ENCODE assay signal across 8 cellular contexts in the genomic region with DNA sequence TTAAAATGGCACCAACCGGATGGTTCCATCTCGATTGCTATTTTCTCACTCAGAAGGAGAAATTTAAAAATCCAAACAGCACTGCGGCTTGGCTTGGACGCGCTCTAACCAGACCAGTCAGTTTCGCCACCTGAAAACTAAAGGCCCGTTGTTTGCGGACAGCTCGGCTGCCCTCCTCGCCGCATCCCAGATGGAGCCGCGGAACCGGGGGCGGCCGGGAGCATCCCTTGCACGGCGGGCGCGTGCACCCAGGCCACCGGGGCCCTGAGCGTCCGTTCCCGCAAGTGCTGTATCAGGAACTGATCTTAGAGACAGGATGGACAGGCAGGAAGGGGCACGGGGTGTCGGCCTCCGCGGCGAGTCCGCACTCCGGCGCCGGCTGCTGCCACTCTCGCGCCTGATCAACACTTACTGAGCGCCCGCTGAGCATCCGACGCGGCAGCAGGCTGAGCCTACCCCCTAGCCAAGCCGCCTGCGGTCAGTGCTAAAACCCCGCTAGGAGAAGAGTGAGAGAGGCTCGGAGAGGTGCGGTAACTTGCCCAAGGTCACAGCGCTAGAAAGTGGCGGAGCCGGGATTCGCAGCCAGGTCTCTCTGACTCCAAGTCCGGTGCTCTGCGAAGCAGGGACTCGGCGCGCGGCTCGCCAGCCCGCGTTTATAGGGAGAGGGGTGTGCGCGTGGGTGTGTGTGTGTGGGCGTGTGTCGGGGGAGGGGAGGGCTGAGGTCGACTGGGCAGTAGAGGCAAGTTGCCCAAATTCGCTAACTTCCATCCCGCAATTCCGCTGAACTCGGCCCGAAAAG. TPM values are rescaled to one million over a fixed set of nuclear protein-coding genes. Genes with fewer than 3 reads are reported as not detected.
DNase-seq lines count a peak whose midpoint lies in the region; ATAC-seq and TF ChIP-seq lines count a peak whose summit lies in the region.

A gene with protein sequence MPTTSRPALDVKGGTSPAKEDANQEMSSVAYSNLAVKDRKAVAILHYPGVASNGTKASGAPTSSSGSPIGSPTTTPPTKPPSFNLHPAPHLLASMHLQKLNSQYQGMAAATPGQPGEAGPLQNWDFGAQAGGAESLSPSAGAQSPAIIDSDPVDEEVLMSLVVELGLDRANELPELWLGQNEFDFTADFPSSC (minus strand): TSS at position 629 of the 799 bp plus-strand sequence. CDS start 3,045 bp downstream, outside the sequence.

- peak within 1 kb of the TSS; percentile 51 for H3K4me3 ChIP-seq in WI38 (ENCODE audit: low read depth, low read length)
- H3K4me3 ChIP-seq in fibroblast of lung (replicated peaks in 1 of 4; ENCODE audit: control extremely low read depth in 1 of 4, insufficient read depth in 1 of 4, low read depth in 3 of 4, low read length in 4 of 4) = peak within 1 kb of the TSS; percentile 20 to 59 (median 46)
- peak within 1 kb of the TSS; percentile 69 for H3K4me3 ChIP-seq in rectal smooth muscle tissue (ENCODE audit: low read length)

- no peak within 1 kb of the TSS for H3K27ac ChIP-seq in fibroblast of lung (ENCODE audit: insufficient read depth, low read length)
- H3K27ac ChIP-seq in rectal smooth muscle tissue (ENCODE audit: low read depth, low read length) = no peak within 1 kb of the TSS
- no peak within 1 kb of the TSS for H3K27ac ChIP-seq in foreskin keratinocyte

- H3K36me3 ChIP-seq in fibroblast of lung (ENCODE audit: control insufficient read depth, insufficient read depth, low read length) = no peaks in the 10 kb centered on the region
- H3K36me3 ChIP-seq in rectal smooth muscle tissue (ENCODE audit: control insufficient read depth, insufficient read depth, low read length) = no peaks in the 10 kb centered on the region

- H3K9ac ChIP-seq in fibroblast of lung (ENCODE audit: insufficient read depth, low read length) (no peak within 1 kb of the TSS), rectal smooth muscle tissue (ENCODE audit: low read length) (no peak within 1 kb of the TSS)

- peak; percentile 62 for DNase-seq in activated CD8-positive, alpha-beta memory T cell treated with anti-CD3 and anti-CD28 coated beads for 24 hours
- no peak for DNase-seq in activated CD8-positive, alpha-beta memory T cell treated with anti-CD3 and anti-CD28 coated beads, Interleukin-2, amount 50 U/mL, for 4 hours
- DNase-seq in fibroblast of lung (ENCODE audit: low read depth in 2 of 2) (peak in 1 of 2 donors; percentile 2), foreskin keratinocyte (no peak), NCI-H2029 treated with DMSO at 0.1 percent for 48 hours (lab: John Stamatoyannopoulos, UW) (no peak)

- no peaks in the 10 kb centered on the region for H4K20me1 ChIP-seq in fibroblast of lung (ENCODE audit: control insufficient read depth, extremely low read depth, insufficient read depth, low read length)

- no peak within 1 kb of the TSS for H2AFZ ChIP-seq in fibroblast of lung (ENCODE audit: low read length)

- TF ChIP-seq CTCF in WI38 (IDR thresholded peaks at IDR 0.05; ENCODE audit: low read depth, low read length) = no peak
- no peak for TF ChIP-seq CTCF in fibroblast of lung (conservative IDR thresholded peaks at IDR 0.05 in 1 of 2, IDR thresholded peaks at IDR 0.05 in 1 of 2; ENCODE audit: low read depth in 1 of 2, low read length in 2 of 2)
- TF ChIP-seq CTCF in foreskin keratinocyte (conservative IDR thresholded peaks at IDR 0.05) = no peak

- no peaks in the 10 kb centered on the region for H3K79me2 ChIP-seq in fibroblast of lung (ENCODE audit: control insufficient read depth, insufficient read depth, low read length)

- no peak for ATAC-seq in GM21528 (IDR thresholded peaks at IDR 0.05; ENCODE audit: low FRiP score, unreplicated experiment)
- ATAC-seq in foreskin keratinocyte = no peak

- peak within 1 kb of the TSS; percentile 71 for H3K4me2 ChIP-seq in fibroblast of lung (ENCODE audit: extremely low read depth, insufficient read depth, low read length)

- H3K27me3 ChIP-seq in fibroblast of lung (ENCODE audit: control insufficient read depth, insufficient read depth, low read length) (peaks cover 71% of the 10 kb centered on the region), rectal smooth muscle tissue (ENCODE audit: control insufficient read depth, insufficient read depth, low read length) (peaks cover 33% of the 10 kb centered on the region), foreskin keratinocyte (peaks cover 70% of the 10 kb centered on the region)

- H3K4me1 ChIP-seq in fibroblast of lung (ENCODE audit: control insufficient read depth, extremely low read depth, insufficient read depth, low read length) = no peaks in the 10 kb centered on the region
- H3K4me1 ChIP-seq in rectal smooth muscle tissue (ENCODE audit: control insufficient read depth, insufficient read depth, low read length) = peaks cover 13% of the 10 kb centered on the region
- H3K4me1 ChIP-seq in foreskin keratinocyte = no peaks in the 10 kb centered on the region

- no peaks in the 10 kb centered on the region for H3K9me3 ChIP-seq in fibroblast of lung (ENCODE audit: control insufficient read depth, insufficient read depth, low read depth, low read length)

RNA-seq across cellular contexts. Expression of the gene that starts here (rescaled TPM):
- total RNA-seq in fibroblast of lung (0.17 TPM in 1 of 2 replicates, not detected in the other), foreskin keratinocyte (0.28 TPM in 1 of 2 replicates, not detected in the other)
- polyA plus RNA-seq in fibroblast of lung (not detected in 2 replicates), foreskin keratinocyte (0.16 and 0.22 TPM in 2 replicates)
- polyA plus RNA-seq in fibroblast of lung (2012) = 0.20 TPM in 1 of 2 replicates, not detected in the other
- polyA minus RNA-seq in fibroblast of lung (ENCODE audit: low replicate concordance) = 1.2 TPM in 1 of 2 replicates, not detected in the other
